ENCODE assay signal across 9 cellular contexts in the genomic region with DNA sequence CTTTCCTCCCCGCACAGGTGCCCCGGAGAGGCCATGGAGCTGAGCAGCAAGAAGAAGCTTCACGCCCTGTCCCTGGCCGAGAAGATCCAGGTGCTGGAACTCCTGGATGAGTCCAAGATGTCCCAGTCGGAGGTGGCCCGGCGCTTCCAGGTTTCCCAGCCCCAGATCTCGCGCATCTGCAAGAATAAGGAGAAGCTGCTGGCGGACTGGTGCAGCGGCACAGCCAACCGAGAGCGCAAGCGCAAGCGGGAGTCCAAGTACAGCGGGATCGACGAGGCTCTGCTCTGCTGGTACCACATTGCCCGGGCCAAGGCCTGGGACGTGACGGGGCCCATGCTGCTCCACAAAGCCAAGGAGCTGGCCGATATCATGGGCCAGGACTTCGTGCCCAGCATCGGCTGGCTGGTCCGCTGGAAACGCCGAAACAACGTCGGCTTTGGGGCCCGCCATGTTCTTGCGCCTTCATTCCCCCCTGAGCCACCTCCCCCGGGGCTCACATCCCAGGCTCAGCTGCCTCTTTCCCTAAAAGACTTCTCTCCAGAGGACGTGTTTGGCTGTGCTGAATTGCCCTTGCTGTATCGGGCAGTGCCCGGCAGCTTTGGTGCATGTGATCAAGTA. TPM values are rescaled to one million over a fixed set of nuclear protein-coding genes. Genes with fewer than 3 reads are reported as not detected.
A peak's percentile ranks its signal among the peaks of the same experiment; 100 is the strongest.
DNase-seq lines count a peak whose midpoint lies in the region; ATAC-seq, FAIRE-seq and TF ChIP-seq lines count a peak whose summit lies in the region.
"Had no signal": no experiment of that assay in that cellular context is flagged by ENCODE, and none has a peak within 500 bp of the region (broad histone marks: within the 10 kb centered on the region; RNA-seq: fewer than 3 reads in every experiment).

No MANE protein-coding gene starts in this region.

- H3K14ac ChIP-seq in IMR-90 (replicated peaks; ENCODE audit: low read depth, low read length), result no peak overlapping the region

- peaks cover 8% of the 10 kb centered on the region for H3K4me1 Mint-ChIP-seq in astrocyte (ENCODE audit: low read depth, unreplicated experiment)

- no peaks in the 10 kb centered on the region for H3K79me2 ChIP-seq in astrocyte (ENCODE audit: insufficient read depth, low read length)

- TF ChIP-seq CTCF in IMR-90 (conservative IDR thresholded peaks at IDR 0.05; ENCODE audit: low read depth, low read length) (no peak), astrocyte (IDR thresholded peaks at IDR 0.05; ENCODE audit: insufficient read depth, low read depth, low read length) (no peak), spleen (IDR thresholded peaks at IDR 0.05 in 8 of 11, conservative IDR thresholded peaks at IDR 0.05 in 3 of 11) (no peak)

- H3K79me1 ChIP-seq in IMR-90 (ENCODE audit: low read depth in 1 of 2, low read length in 2 of 2), result 0 out of 4 replicates have a peak, but pooled peaks cover 0 to 4% of the 10 kb centered on the region in 2 experiments

- TF ChIP-seq RAD21 in IMR-90 (IDR thresholded peaks at IDR 0.05; ENCODE audit: low read length), result no peak

- H3K23ac ChIP-seq in IMR-90 (ENCODE audit: low read depth, low read length), result no peak overlapping the region

- peaks cover 26% of the 10 kb centered on the region for H3K27me3 Mint-ChIP-seq in astrocyte (ENCODE audit: low read depth, unreplicated experiment)

- dilution Hi-C loops in IMR-90 (cut with HindIII; ENCODE audit: low sequenced_read_pairs, unreplicated experiment), result no loop called here

- H2AFZ ChIP-seq in IMR-90 (replicated peaks; ENCODE audit: low read length, poor library complexity) (peak overlapping the region; percentile 81), astrocyte (ENCODE audit: low read depth, low read length) (peak overlapping the region; percentile 41)

- H3K27me3 ChIP-seq in IMR-90 (ENCODE audit: control insufficient read depth, insufficient read depth, low read length) (peaks cover 22% of the 10 kb centered on the region), astrocyte (ENCODE audit: insufficient read depth, low read length) (peaks cover 17% of the 10 kb centered on the region), iPS-20b (ENCODE audit: insufficient read depth, low read length) (peaks cover 33% of the 10 kb centered on the region), spleen (replicated peaks in 1 of 7) (peaks cover 0 to 22% (median 0%) of the 10 kb centered on the region in 7 donors)

- H2BK120ac ChIP-seq in IMR-90 (ENCODE audit: low read depth, low read length), result no peak overlapping the region

- DNase-seq in IMR-90, result peak; percentile 33
- DNase-seq in astrocyte (ENCODE audit: low read depth), result no peak
- DNase-seq in spleen, result peak; percentile 83
- no peak for DNase-seq in DMS53 (lab: John Stamatoyannopoulos, UW)
- DNase-seq in activated CD4-positive, alpha-beta T cell treated with anti-CD3 and anti-CD28 coated beads, Interleukin-2, amount 50 U/mL, for 1 hour, result no peak
- no peak for DNase-seq in central memory CD4-positive, alpha-beta T cell
- DNase-seq: NCI-H446 treated with DMSO at 0.1 percent for 48 hours had no signal

- H3K27ac Mint-ChIP-seq in astrocyte (ENCODE audit: unreplicated experiment), result peak overlapping the region; percentile 58

- no TSS peak for BruUV-seq in IMR-90 (replicated peaks; lab: Mats Ljungman, UMichigan)

- H3K4me3 ChIP-seq in IMR-90 (ENCODE audit: insufficient read depth, low read depth, low read length) (0 out of 2 replicates have a peak overlapping the region, but pooled peaks have one; percentile 17), astrocyte (ENCODE audit: insufficient read depth, low read depth, low read length) (peak overlapping the region; percentile 39), iPS-20b (ENCODE audit: low read length) (peak overlapping the region; percentile 78), spleen (peak overlapping the region in 5 of 8 donors; percentile 74 to 91 (median 82))

- no peaks in the 10 kb centered on the region for H3K9me3 ChIP-seq in IMR-90 (ENCODE audit: control insufficient read depth, insufficient read depth, low read length)
- no peaks in the 10 kb centered on the region for H3K9me3 ChIP-seq in astrocyte (ENCODE audit: insufficient read depth, low read depth, low read length)
- no peaks in the 10 kb centered on the region for H3K9me3 ChIP-seq in iPS-20b (ENCODE audit: insufficient read depth, low read depth, low read length)
- no peaks in the 10 kb centered on the region for H3K9me3 ChIP-seq in spleen

- in situ Hi-C loops in IMR-90 (cut with MboI; ENCODE audit: low sequenced_read_pairs), result no loop called here

- peak overlapping the region; percentile 70 for H3K4me2 ChIP-seq in IMR-90 (ENCODE audit: low read depth, low read length)
- peak overlapping the region; percentile 89 for H3K4me2 ChIP-seq in astrocyte (ENCODE audit: low read length)

- CTCF ChIA-PET in IMR-90 (lab: Yijun Ruan, JAX), result interaction anchor here (0.6 kb wide), 1 partner anchor 22 kb away, joined by 3 read pairs; a partner anchor contains a TSS

- no peak overlapping the region for H2AK5ac ChIP-seq in IMR-90 (ENCODE audit: low read depth, low read length)

- no peak overlapping the region for H2BK15ac ChIP-seq in IMR-90 (ENCODE audit: low read depth, low read length)

- H4K91ac ChIP-seq in IMR-90 (ENCODE audit: insufficient read depth, low read depth, low read length), result no peak overlapping the region

- H3K18ac ChIP-seq in IMR-90 (ENCODE audit: low read depth, low read length), result no peak overlapping the region

- H4K20me1 ChIP-seq in IMR-90 (ENCODE audit: insufficient read depth, low read length) (peaks cover 15% of the 10 kb centered on the region), astrocyte (ENCODE audit: insufficient read depth, low read length) (peaks cover 29% of the 10 kb centered on the region)

- peaks cover 5% of the 10 kb centered on the region for H3K36me3 Mint-ChIP-seq in astrocyte (ENCODE audit: low read depth, unreplicated experiment)

- intact Hi-C loops in IMR-90 (cut with micrococcal nuclease), result no loop called here
- intact Hi-C loops in spleen (cut with DNase I; ENCODE audit: low total_unique reads), result no loop called here

- H4K8ac ChIP-seq in IMR-90 (ENCODE audit: low read depth in 2 of 2, low read length in 2 of 2), result no peak overlapping the region

- H3K27ac ChIP-seq in IMR-90 (ENCODE audit: insufficient read depth, low read length), result no peak overlapping the region
- H3K27ac ChIP-seq in astrocyte (ENCODE audit: low read depth, low read length), result no peak overlapping the region
- no peak overlapping the region for H3K27ac ChIP-seq in iPS-20b (ENCODE audit: low read length)
- H3K27ac ChIP-seq in spleen, result peak overlapping the region in 1 of 8 donors; percentile 85

- H3K4ac ChIP-seq in IMR-90 (ENCODE audit: low read depth, low read length), result no peak overlapping the region

- TF ChIP-seq POLR2A in IMR-90 (IDR thresholded peaks at IDR 0.05; ENCODE audit: low read depth, low read length) (no peak), spleen (IDR thresholded peaks at IDR 0.05) (no peak)

- H3K9me3 Mint-ChIP-seq in astrocyte (ENCODE audit: unreplicated experiment), result no peaks in the 10 kb centered on the region

- POLR2A ChIA-PET in IMR-90 (lab: Charles Lee; ENCODE audit: unreplicated experiment), result interaction anchor here (2.8 kb wide), 1 partner anchor 144 kb away, joined by 10 read pairs; a partner anchor contains a TSS

- no peak for ATAC-seq in IMR-90 (ENCODE audit: low read depth)
- no peak for ATAC-seq in GM18909 (IDR thresholded peaks at IDR 0.05; ENCODE audit: poor library complexity, unreplicated experiment)

- peak overlapping the region; percentile 71 for H3K4me3 Mint-ChIP-seq in astrocyte (ENCODE audit: unreplicated experiment)

- H2BK20ac ChIP-seq in IMR-90 (ENCODE audit: low read depth, low read length), result no peak overlapping the region

- H2AK9ac ChIP-seq in IMR-90 (replicated peaks; ENCODE audit: low read depth, low read length, poor library complexity), result no peak overlapping the region

- H3K9me1 ChIP-seq in IMR-90 (ENCODE audit: insufficient read depth, low read length), result peaks cover 9% of the 10 kb centered on the region; the same call in 1 of the 2 replicates

- H3K36me3 ChIP-seq in IMR-90 (ENCODE audit: control insufficient read depth, insufficient read depth, low read length), result peaks cover 17% of the 10 kb centered on the region
- peaks cover 18% of the 10 kb centered on the region for H3K36me3 ChIP-seq in astrocyte (ENCODE audit: insufficient read depth, low read length)
- peaks cover 25% of the 10 kb centered on the region for H3K36me3 ChIP-seq in iPS-20b (ENCODE audit: insufficient read depth, low read depth, low read length)
- H3K36me3 ChIP-seq in spleen, result peaks cover 0 to 20% (median 19%) of the 10 kb centered on the region in 6 donors

- no peak overlapping the region for H2BK5ac ChIP-seq in IMR-90 (ENCODE audit: low read depth, low read length, poor library complexity, severe bottlenecking)

- H3K56ac ChIP-seq in IMR-90 (ENCODE audit: extremely low read depth, insufficient read depth, low read length), result no peak overlapping the region

- H3K4me1 ChIP-seq in IMR-90 (ENCODE audit: control insufficient read depth, insufficient read depth, low read length) (peaks cover 8% of the 10 kb centered on the region), astrocyte (ENCODE audit: insufficient read depth, low read length) (peaks cover 17% of the 10 kb centered on the region), iPS-20b (ENCODE audit: insufficient read depth, low read length) (no peaks in the 10 kb centered on the region), spleen (peaks cover 14 to 31% (median 21%) of the 10 kb centered on the region in 6 donors)

- H3K9ac ChIP-seq in IMR-90 (ENCODE audit: low read depth, low read length) (no peak overlapping the region), astrocyte (ENCODE audit: low read length) (peak overlapping the region; percentile 41), iPS-20b (ENCODE audit: low read depth, low read length) (no peak overlapping the region)

- no peak overlapping the region for H4K5ac ChIP-seq in IMR-90 (ENCODE audit: low read depth, low read length)

- WGBS in IMR-90 (ENCODE audit: extremely low coverage in 2 of 2, insufficient read length in 1 of 2), 2 experiments, result 24% methylated on average over 20 of the region's 35 CpGs; no CpG with 5 or more reads in 1 of the 2 experiments
- 53 to 73% (median 64%) methylated on average over 26 to 35 of the region's 35 CpGs for WGBS in spleen, 5 donors

- FAIRE-seq in astrocyte (lab: Jason Lieb, UNC), result no peak

RNA-seq across cellular contexts. Expression of a gene that starts 1.3 kb away (rescaled TPM):
- total RNA-seq in IMR-90 (2012; rRNA removed) (0.28 TPM in 1 of 2 replicates, not detected in the other), astrocyte (0.20 and 0.29 TPM in 2 replicates), spleen (1 to 10 TPM in 2 of 7 donors, under 1 TPM in 5; 0.56 to 2.7 (median 0.79) TPM)
- polyA plus RNA-seq in IMR-90 (2012; rRNA removed) (0.12 TPM in 1 of 2 replicates, not detected in the other), spleen (1 to 10 TPM; 1.1 to 2.1 (median 1.4) TPM)
- polyA plus RNA-seq in IMR-90 (2012; cell fraction: cytosol; rRNA removed), result 0.06 and 0.11 TPM in 2 replicates
- polyA plus RNA-seq in IMR-90 (2012; cell fraction: nucleus; rRNA removed; ENCODE audit: low replicate concordance), result 0.46 and 0.78 TPM in 2 replicates

RNA-seq across cellular contexts. Expression of a gene that starts 22.2 kb away (rescaled TPM):
- total RNA-seq in IMR-90 (2012; rRNA removed), result 37.2 and 42.8 TPM in 2 replicates
- polyA plus RNA-seq in IMR-90 (2012; rRNA removed), result 54.3 and 62.5 TPM in 2 replicates
- 41.8 and 53.8 TPM in 2 replicates for polyA plus RNA-seq in IMR-90 (2012; cell fraction: cytosol; rRNA removed)
- 72.6 and 78.3 TPM in 2 replicates for polyA plus RNA-seq in IMR-90 (2012; cell fraction: nucleus; rRNA removed; ENCODE audit: low replicate concordance)
- 58.5 and 66.4 TPM in 2 replicates for total RNA-seq in astrocyte
- total RNA-seq in spleen, result 10 to 100 TPM; 35.7 to 67.0 (median 51.5) TPM
- polyA plus RNA-seq in spleen, result 10 to 100 TPM; 20.5 to 27.2 (median 24.3) TPM

RNA-seq across cellular contexts. Expression of a gene that starts 26.6 kb away (rescaled TPM):
- total RNA-seq in IMR-90 (2012; rRNA removed) (0.56 and 0.72 TPM in 2 replicates), astrocyte (1.9 and 2.6 TPM in 2 replicates), spleen (10 to 100 TPM; 11.6 to 33.4 (median 25.7) TPM)
- polyA plus RNA-seq in IMR-90 (2012; rRNA removed) (1.2 and 1.3 TPM in 2 replicates), spleen (10 to 100 TPM; 14.1 to 26.2 (median 24.1) TPM)
- polyA plus RNA-seq in IMR-90 (2012; cell fraction: cytosol; rRNA removed), result 0.69 and 1.5 TPM in 2 replicates
- 5.8 and 7.2 TPM in 2 replicates for polyA plus RNA-seq in IMR-90 (2012; cell fraction: nucleus; rRNA removed; ENCODE audit: low replicate concordance)

RNA-seq across cellular contexts. Expression of a gene that starts 30.6 kb away (rescaled TPM):
- total RNA-seq in IMR-90 (2012; rRNA removed), result 10.8 and 11.3 TPM in 2 replicates
- 19.8 and 22.5 TPM in 2 replicates for polyA plus RNA-seq in IMR-90 (2012; rRNA removed)
- 30.0 and 36.2 TPM in 2 replicates for polyA plus RNA-seq in IMR-90 (2012; cell fraction: cytosol; rRNA removed)
- polyA plus RNA-seq in IMR-90 (2012; cell fraction: nucleus; rRNA removed; ENCODE audit: low replicate concordance), result 33.2 and 66.1 TPM in 2 replicates
- 61.2 and 76.3 TPM in 2 replicates for total RNA-seq in astrocyte
- 100 to 1,000 TPM in 3 of 7 donors, 10 to 100 TPM in 4; 65.4 to 128 (median 99.5) TPM for total RNA-seq in spleen
- polyA plus RNA-seq in spleen, result 10 to 100 TPM; 19.3 to 32.0 (median 23.4) TPM

RNA-seq across cellular contexts. Expression of a gene that starts 41.2 kb away (rescaled TPM):
- 5.2 and 5.3 TPM in 2 replicates for total RNA-seq in IMR-90 (2012; rRNA removed)
- 27.5 and 31.3 TPM in 2 replicates for polyA plus RNA-seq in IMR-90 (2012; rRNA removed)
- 21.0 and 67.9 TPM in 2 replicates for polyA plus RNA-seq in IMR-90 (2012; cell fraction: cytosol; rRNA removed)
- polyA plus RNA-seq in IMR-90 (2012; cell fraction: nucleus; rRNA removed; ENCODE audit: low replicate concordance), result 50.4 and 79.5 TPM in 2 replicates
- 23.0 and 26.7 TPM in 2 replicates for total RNA-seq in astrocyte
- 10 to 100 TPM; 14.5 to 48.0 (median 26.4) TPM for total RNA-seq in spleen
- polyA plus RNA-seq in spleen, result 10 to 100 TPM in 1 of 3 donors, 1 to 10 TPM in 2; 4.2 to 13.4 (median 7.1) TPM

Comparison
In these comparisons a context has a peak if more than half of its experiments do, and no peak if none do; other contexts are left out.
1. DNase-seq: peak in IMR-90 (single experiment) and spleen (single experiment); none in astrocyte (single experiment), DMS53 (single experiment), activated CD4-positive, alpha-beta T cell treated with anti-CD3 and anti-CD28 coated beads, Interleukin-2, amount 50 U/mL, for 1 hour (single experiment) and central memory CD4-positive, alpha-beta T cell (single experiment).
2. H3K4me3 ChIP-seq: peak in every context shown above with its lines; median percentile 82 in spleen; 78 in iPS-20b; 39 in astrocyte; 17 in IMR-90.